ENCODE assay signal across 8 cellular contexts in the genomic region with DNA sequence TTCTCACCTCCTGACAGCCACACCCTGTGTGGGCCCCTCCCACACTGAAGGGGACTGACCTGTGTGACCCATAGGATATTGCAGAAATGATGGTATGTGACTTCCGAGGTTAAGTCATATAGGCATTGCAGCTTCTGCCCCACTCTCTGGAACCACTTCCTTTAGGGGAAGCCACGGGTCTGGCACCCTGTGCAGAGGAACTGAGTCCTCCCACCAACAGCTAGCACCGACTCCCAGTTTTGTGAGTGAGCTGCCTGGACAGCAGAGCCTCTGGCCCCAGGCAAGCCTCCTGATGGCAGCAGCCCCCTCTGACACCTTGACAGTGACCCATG. TPM values are rescaled to one million over a fixed set of nuclear protein-coding genes. Genes with fewer than 3 reads are reported as not detected.
DNase-seq lines count a peak whose midpoint lies in the region; ATAC-seq and TF ChIP-seq lines count a peak whose summit lies in the region.

No MANE protein-coding gene starts in this region.

- no peaks in the 10 kb centered on the region for H3K36me3 Mint-ChIP-seq in progenitor cell of endocrine pancreas (ENCODE audit: insufficient read depth)

- CTCF ChIA-PET in RWPE1 (lab: Yijun Ruan, JAX) = no interaction called here

- no peak for TF ChIP-seq CTCF in progenitor cell of endocrine pancreas (IDR thresholded peaks at IDR 0.05; ENCODE audit: unreplicated experiment)
- no peak for TF ChIP-seq CTCF in coronary artery (IDR thresholded peaks at IDR 0.05)
- no peak for TF ChIP-seq CTCF in RWPE1 (conservative IDR thresholded peaks at IDR 0.05; ENCODE audit: low read depth)

- no peak overlapping the region for H3K4me3 ChIP-seq in coronary artery

- peak overlapping the region; percentile 88 for H3K27ac Mint-ChIP-seq in progenitor cell of endocrine pancreas

- no peak overlapping the region for H3K4me3 Mint-ChIP-seq in progenitor cell of endocrine pancreas (ENCODE audit: low read depth)

- ATAC-seq in GM18861 (IDR thresholded peaks at IDR 0.05; ENCODE audit: unreplicated experiment) (peak; percentile 62), HG03139 (IDR thresholded peaks at IDR 0.05; ENCODE audit: unreplicated experiment) (peak; percentile 67)

- POLR2A ChIA-PET in RWPE1 (lab: Yijun Ruan, JAX; ENCODE audit: low non-redundant PET) = no interaction called here

- peak; percentile 26 for DNase-seq in activated CD8-positive, alpha-beta memory T cell treated with anti-CD3 and anti-CD28 coated beads, Interleukin-2, amount 50 U/mL, for 4 hours
- DNase-seq in progenitor cell of endocrine pancreas (ENCODE audit: low spot score, unreplicated experiment) = no peak
- DNase-seq in coronary artery (ENCODE audit: low spot score) = no peak
- no peak for DNase-seq in RWPE1 (ENCODE audit: low spot score)
- no peak for DNase-seq in AG08395 (ENCODE audit: low spot score)
- no peak for DNase-seq in NCI-H2171 treated with DMSO at 0.1 percent for 48 hours (lab: John Stamatoyannopoulos, UW)

- peaks cover 3% of the 10 kb centered on the region for H3K4me1 Mint-ChIP-seq in progenitor cell of endocrine pancreas (ENCODE audit: low read depth)

- H3K27ac ChIP-seq in coronary artery (no peak overlapping the region), RWPE1 (no peak overlapping the region)

- no peaks in the 10 kb centered on the region for H3K9me3 Mint-ChIP-seq in progenitor cell of endocrine pancreas (ENCODE audit: low read depth)

- peaks cover 9% of the 10 kb centered on the region for H3K27me3 Mint-ChIP-seq in progenitor cell of endocrine pancreas

RNA-seq across cellular contexts. Expression of a gene that starts 24.6 kb away (rescaled TPM):
- total RNA-seq in progenitor cell of endocrine pancreas = 23.8 and 28.1 TPM in 2 replicates
